In genomic region chr2:11710210-11710609, GRCh38 we compare ENCODE assay signal across 10 cellular contexts. TPM values are rescaled to one million over a fixed set of nuclear protein-coding genes. Genes with fewer than 3 reads are reported as not detected.
DNase-seq lines count a peak whose midpoint lies in the region; ATAC-seq, FAIRE-seq and TF ChIP-seq lines count a peak whose summit lies in the region.
"Had no signal": no experiment of that assay in that cellular context is flagged by ENCODE, and none has a peak within 500 bp of the region (broad histone marks: within the 10 kb centered on the region; RNA-seq: fewer than 3 reads in every experiment).

No MANE protein-coding gene starts in this region.

- no peaks in the 10 kb centered on the region for H3K79me1 ChIP-seq in mesenchymal stem cell (replicated peaks; ENCODE audit: low read length, poor library complexity, severe bottlenecking)
- no peaks in the 10 kb centered on the region for H3K79me1 ChIP-seq in mesendoderm (ENCODE audit: low read length)

- no peak for FAIRE-seq in A549 (lab: Jason Lieb, UNC)

- no peak overlapping the region for H2AK5ac ChIP-seq in mesenchymal stem cell (ENCODE audit: low read length, severe bottlenecking)
- no peak overlapping the region for H2AK5ac ChIP-seq in mesendoderm (ENCODE audit: low read length)

- H2BK5ac ChIP-seq in mesenchymal stem cell (ENCODE audit: low read depth, low read length, poor library complexity, severe bottlenecking) (no peak overlapping the region), mesendoderm (ENCODE audit: low read length) (no peak overlapping the region)

- no peak for TF ChIP-seq EP300 in A549 (IDR thresholded peaks at IDR 0.05)

- POLR2A ChIA-PET in A549 (lab: Yijun Ruan, JAX), result no interaction called here

- H4K8ac ChIP-seq in mesenchymal stem cell (ENCODE audit: low read length) (no peak overlapping the region), mesendoderm (ENCODE audit: low read depth, low read length) (no peak overlapping the region)

- H3K56ac ChIP-seq in mesendoderm (ENCODE audit: low read length), result no peak overlapping the region

- H4K91ac ChIP-seq in mesenchymal stem cell (ENCODE audit: low read length), result no peak overlapping the region

- no peak for TF ChIP-seq CTCF in A549 (IDR thresholded peaks at IDR 0.05)
- no peak for TF ChIP-seq CTCF in choroid plexus epithelial cell (conservative IDR thresholded peaks at IDR 0.05; ENCODE audit: low read depth, low read length)

- peak; percentile 82 to 84 for ATAC-seq in A549
- no peak for ATAC-seq in HG03442 (IDR thresholded peaks at IDR 0.05; ENCODE audit: unreplicated experiment)

- no peak overlapping the region for H2AFZ ChIP-seq in mesenchymal stem cell (ENCODE audit: low read depth, low read length)

- no peak overlapping the region for H4K5ac ChIP-seq in mesendoderm (ENCODE audit: low read length)

- WGBS in A549 (ENCODE audit: missing lambda C conversion rate), result 32% methylated on average over 3 of the region's 3 CpGs
- WGBS in mesenchymal stem cell, result 97% methylated on average over 2 of the region's 3 CpGs
- WGBS in mesendoderm (ENCODE audit: extremely low coverage, insufficient coverage, low lambda C conversion rate), result no CpG with 5 or more reads among the region's 3 CpGs

- no peak overlapping the region for H3K4ac ChIP-seq in mesenchymal stem cell (ENCODE audit: low read depth in 1 of 2, low read length in 2 of 2)
- no peak overlapping the region for H3K4ac ChIP-seq in mesendoderm (ENCODE audit: low read depth, low read length)

- H3K79me2 ChIP-seq in mesendoderm (ENCODE audit: control insufficient read depth, insufficient read depth, low read length), result no peaks in the 10 kb centered on the region

- H2BK15ac ChIP-seq in mesenchymal stem cell (ENCODE audit: low read depth, poor library complexity, severe bottlenecking) (no peak overlapping the region), mesendoderm (replicated peaks; ENCODE audit: low read depth) (no peak overlapping the region)

- H3K27ac ChIP-seq in A549 (peak overlapping the region in 1 of 2 experiments; percentile 34; a peak in 1 of 6 replicates), mesenchymal stem cell (ENCODE audit: low read length, poor library complexity, severe bottlenecking) (no peak overlapping the region), mesendoderm (ENCODE audit: low read depth, low read length) (no peak overlapping the region)

- H3K9me3 ChIP-seq in A549 (peaks cover 11% of the 10 kb centered on the region), mesenchymal stem cell (ENCODE audit: control insufficient read depth, low read length) (no peaks in the 10 kb centered on the region)

- H3K23ac ChIP-seq in mesenchymal stem cell (ENCODE audit: low read length in 2 of 2) (no peak overlapping the region), mesendoderm (ENCODE audit: low read length) (no peak overlapping the region)

- H3K27me3 ChIP-seq in mesenchymal stem cell (ENCODE audit: control insufficient read depth in 1 of 2, insufficient read depth in 1 of 2, low read length in 2 of 2) (peaks cover 0 to under 1% of the 10 kb centered on the region in 2 experiments), mesendoderm (ENCODE audit: insufficient read depth, low read length, poor library complexity) (no peaks in the 10 kb centered on the region)

- H3K18ac ChIP-seq in mesenchymal stem cell (ENCODE audit: low read depth in 1 of 2, low read length in 2 of 2) (no peak overlapping the region), mesendoderm (ENCODE audit: low read length) (no peak overlapping the region)

- no peak overlapping the region for H3K4me3 ChIP-seq in A549
- no peak overlapping the region for H3K4me3 ChIP-seq in choroid plexus epithelial cell (ENCODE audit: low read depth, low read length)
- no peak overlapping the region for H3K4me3 ChIP-seq in mesenchymal stem cell (ENCODE audit: insufficient read depth in 1 of 2, low read depth in 1 of 2, low read length in 2 of 2)
- no peak overlapping the region for H3K4me3 ChIP-seq in mesendoderm (ENCODE audit: low read length)

- H3K36me3 ChIP-seq in mesenchymal stem cell (ENCODE audit: control insufficient read depth in 1 of 2, insufficient read depth in 2 of 2, low read depth in 1 of 2, low read length in 2 of 2) (no peaks in the 10 kb centered on the region), mesendoderm (ENCODE audit: control insufficient read depth, insufficient read depth, low read length) (no peaks in the 10 kb centered on the region)

- no peak overlapping the region for H2BK12ac ChIP-seq in mesenchymal stem cell (ENCODE audit: low read length in 2 of 2)

- H3K14ac ChIP-seq in mesenchymal stem cell (ENCODE audit: low read length in 2 of 2), result no peak overlapping the region

- H3K4me1 ChIP-seq in A549 (peaks cover 19% of the 10 kb centered on the region), mesenchymal stem cell (ENCODE audit: control insufficient read depth, insufficient read depth, low read depth, low read length) (no peaks in the 10 kb centered on the region), mesendoderm (ENCODE audit: control insufficient read depth, low read depth, low read length) (peaks cover 2% of the 10 kb centered on the region)

- no peak for TF ChIP-seq POLR2A in A549 (IDR thresholded peaks at IDR 0.05; ENCODE audit: low read length)

- DNase-seq in A549 (ENCODE audit: low read depth in 1 of 2, low spot score in 1 of 2) (peak; percentile 48 to 50), NCI-H226 (peak; percentile 64), choroid plexus epithelial cell (ENCODE audit: low read depth) (peak; percentile 91), mesenchymal stem cell (peak; percentile 42), 8988T (no peak), COR-L47 (lab: John Stamatoyannopoulos, UW) (no peak), mesendoderm (no peak)
- DNase-seq: activated CD4-positive, alpha-beta memory T cell treated with anti-CD3 and anti-CD28 coated beads for 36 hours; NCI-H1092 had no signal

- peak overlapping the region; percentile 15; the same call in 2 of the 3 replicates for H3K4me2 ChIP-seq in A549
- H3K4me2 ChIP-seq in mesenchymal stem cell (ENCODE audit: low read length, poor library complexity, severe bottlenecking), result no peak overlapping the region
- no peak overlapping the region for H3K4me2 ChIP-seq in mesendoderm (ENCODE audit: low read length)

- no peak overlapping the region for H2BK120ac ChIP-seq in mesenchymal stem cell (ENCODE audit: low read depth, low read length)
- no peak overlapping the region for H2BK120ac ChIP-seq in mesendoderm (ENCODE audit: low read depth, low read length)

- CTCF ChIA-PET in A549 (lab: Yijun Ruan, JAX), result interaction anchor here (0.9 to 1.7 kb wide), 7 partner anchors 10 to 126 kb away, joined by 3 to 6 read pairs (median 4); no protein-coding TSS in a partner anchor

- TF ChIP-seq RAD21 in A549 (conservative IDR thresholded peaks at IDR 0.05 in 1 of 2, IDR thresholded peaks at IDR 0.05 in 1 of 2), result no peak

- peak overlapping the region; percentile 23 for H3K9ac ChIP-seq in mesenchymal stem cell (ENCODE audit: low read length)
- no peak overlapping the region for H3K9ac ChIP-seq in mesendoderm (ENCODE audit: low read length)

TF ChIP-seq in A549, 52 proteins besides CTCF, POLR2A, EP300 and RAD21 (continues in another document):
- no peak for TF ChIP-seq KDM5A (IDR thresholded peaks at IDR 0.05)
- TF ChIP-seq REST (IDR thresholded peaks at IDR 0.05), result no peak
- TF ChIP-seq CHD2 (IDR thresholded peaks at IDR 0.05; ENCODE audit: low read length, partially characterized antibody), result no peak

RNA-seq across cellular contexts. Expression of gene LPIN1, which starts 36.2 kb away (rescaled TPM):
- 18.5 and 19.2 TPM in 2 replicates for polyA plus RNA-seq in A549 (2011; rRNA removed)
- polyA plus RNA-seq in A549 (2012; cell fraction: cytosol; rRNA removed), result 14.2 and 15.7 TPM in 2 replicates
- polyA plus RNA-seq in A549 (2012; cell fraction: nucleus; rRNA removed), result 22.9 and 29.1 TPM in 2 replicates
- polyA plus RNA-seq in A549 (2017; fragmentation: RNase III; extraction: RNeasy Plus Mini Kit Qiagen cat#74134 plus additional on column Dnase treatment), result 14.7 to 27.5 TPM (median 25.1 TPM) in 3 replicates
- polyA minus RNA-seq in A549 (2011; rRNA and poly(A)+ RNA removed), result 16.5 and 19.3 TPM in 2 replicates
- 42.3 TPM for polyA plus RNA-seq in mesenchymal stem cell (2013, experiment 1 of 2)
- polyA plus RNA-seq in mesenchymal stem cell (2013, experiment 2 of 2), result 40.8 TPM
- 1.9 TPM for polyA plus RNA-seq in mesendoderm (2013, experiment 1 of 2)
- polyA plus RNA-seq in mesendoderm (2013, experiment 2 of 2), result 1.8 TPM

RNA-seq across cellular contexts. Expression of gene NTSR2, which starts 40.2 kb away (rescaled TPM):
- polyA plus RNA-seq in A549 (2011; rRNA removed) (not detected in 2 replicates), A549 (2017; fragmentation: RNase III; extraction: RNeasy Plus Mini Kit Qiagen cat#74134 plus additional on column Dnase treatment) (not detected in 3 replicates)
- not detected in 2 replicates for polyA plus RNA-seq in A549 (2012; cell fraction: cytosol; rRNA removed)
- polyA plus RNA-seq in A549 (2012; cell fraction: nucleus; rRNA removed), result not detected in 2 replicates
- not detected in 2 replicates for polyA minus RNA-seq in A549 (2011; rRNA and poly(A)+ RNA removed)
- polyA plus RNA-seq in mesenchymal stem cell (2013, experiment 1 of 2), result not detected
- polyA plus RNA-seq in mesenchymal stem cell (2013, experiment 2 of 2), result not detected
- polyA plus RNA-seq in mesendoderm (2013, experiment 1 of 2), result 0.04 TPM
- 0.06 TPM for polyA plus RNA-seq in mesendoderm (2013, experiment 2 of 2)

Comparison
In these comparisons a context has a peak if more than half of its experiments do, and no peak if none do; other contexts are left out.
1. DNase-seq: peak in A549 (2 of 2), NCI-H226 (single experiment), choroid plexus epithelial cell (single experiment) and mesenchymal stem cell (single experiment); none in 8988T (single experiment), COR-L47 (single experiment) and mesendoderm (single experiment).